ENCODE assay signal across 9 cellular contexts in genomic region chr12:122891661-122892525, GRCh38. TPM values are rescaled to one million over a fixed set of nuclear protein-coding genes. Genes with fewer than 3 reads are reported as not detected.
DNase-seq lines count a peak whose midpoint lies in the region; ATAC-seq and TF ChIP-seq lines count a peak whose summit lies in the region.
"Had no signal": no experiment of that assay in that cellular context is flagged by ENCODE, and none has a peak within 500 bp of the region (broad histone marks: within the 10 kb centered on the region; RNA-seq: fewer than 3 reads in every experiment).

No MANE protein-coding gene starts in this region.

- H3K4me3 ChIP-seq in heart left ventricle (peak overlapping the region in 7 of 12 donors; percentile 6 to 30 (median 19)), astrocyte of the cerebellum (ENCODE audit: low read depth, low read length) (peak overlapping the region; percentile 0), upper lobe of right lung (peak overlapping the region; percentile 21)

- peaks cover 4 to 86% (median 81%) of the 10 kb centered on the region in 12 donors for H3K4me1 ChIP-seq in heart left ventricle
- H3K4me1 ChIP-seq in upper lobe of right lung, result peaks cover 77% of the 10 kb centered on the region

- no peak for TF ChIP-seq CTCF in heart left ventricle (IDR thresholded peaks at IDR 0.05)
- no peak for TF ChIP-seq CTCF in astrocyte of the cerebellum (IDR thresholded peaks at IDR 0.05; ENCODE audit: low read depth, low read length, missing control alignments)
- no peak for TF ChIP-seq CTCF in upper lobe of right lung (IDR thresholded peaks at IDR 0.05)

- 23 to 35% (median 29%) methylated on average over 10 of the region's 10 CpGs for WGBS in heart left ventricle, 4 donors

- H3K27ac ChIP-seq in heart left ventricle (peak overlapping the region; percentile 41 to 93 (median 75)), upper lobe of right lung (peak overlapping the region; percentile 71)
- H3K27ac ChIP-seq: C4-2B had no signal

- H3K27me3 ChIP-seq in heart left ventricle (no peaks in the 10 kb centered on the region), upper lobe of right lung (no peaks in the 10 kb centered on the region)

- intact Hi-C loops in heart left ventricle (cut with DNase I) (no loop called here), Right ventricle myocardium superior (cut with DNase I) (no loop called here), upper lobe of right lung (cut with DNase I) (no loop called here)

- H3K9me3 ChIP-seq in heart left ventricle, result peaks cover 0 to 8% (median 0%) of the 10 kb centered on the region in 12 donors
- no peaks in the 10 kb centered on the region for H3K9me3 ChIP-seq in upper lobe of right lung

- in situ Hi-C loops in astrocyte of the cerebellum (cut with HindIII; ENCODE audit: low sequenced_read_pairs), result no loop called here

- TF ChIP-seq POLR2A in heart left ventricle (IDR thresholded peaks at IDR 0.05), result no peak

- H3K36me3 ChIP-seq in heart left ventricle (no peaks in the 10 kb centered on the region), upper lobe of right lung (no peaks in the 10 kb centered on the region)

- ATAC-seq in heart left ventricle (no peak), Right ventricle myocardium superior (ENCODE audit: poor library complexity) (no peak), left lobe of liver (no peak), upper lobe of right lung (no peak), GM18511 (IDR thresholded peaks at IDR 0.05; ENCODE audit: unreplicated experiment) (no peak), HG02970 (IDR thresholded peaks at IDR 0.05; ENCODE audit: low FRiP score, unreplicated experiment) (no peak)

- no peak for DNase-seq in heart left ventricle
- no peak for DNase-seq in Right ventricle myocardium superior
- DNase-seq in astrocyte of the cerebellum (ENCODE audit: low read depth), result peak; percentile 54
- DNase-seq in left lobe of liver (ENCODE audit: low spot score), result peak; percentile 31
- DNase-seq in upper lobe of right lung, result no peak
- no peak for DNase-seq in Ammon's horn (ENCODE audit: low spot score)

RNA-seq across cellular contexts. Expression of gene VPS37B, which starts 4.0 kb away (rescaled TPM):
- total RNA-seq in heart left ventricle, result 10 to 100 TPM; 14.5 to 51.2 (median 22.7) TPM
- 10 to 100 TPM; 17.4 to 21.7 TPM for polyA plus RNA-seq in heart left ventricle
- total RNA-seq in Right ventricle myocardium superior, result 23.9 TPM
- 6.6 TPM for total RNA-seq in left lobe of liver
- 36.3 TPM for total RNA-seq in upper lobe of right lung

RNA-seq across cellular contexts. Expression of gene HIP1R, which starts 56.6 kb away (rescaled TPM):
- total RNA-seq in heart left ventricle (10 to 100 TPM; 14.9 to 49.5 (median 19.6) TPM), Right ventricle myocardium superior (12.9 TPM), left lobe of liver (35.2 TPM), upper lobe of right lung (33.0 TPM)
- polyA plus RNA-seq in heart left ventricle, result 10 to 100 TPM; 19.1 to 31.4 TPM

Comparison
In these comparisons a context has a peak if more than half of its experiments do, and no peak if none do; other contexts are left out.
1. DNase-seq: peak in astrocyte of the cerebellum (single experiment) and left lobe of liver (single experiment); none in heart left ventricle (0 of 5), Right ventricle myocardium superior (single experiment), upper lobe of right lung (single experiment) and Ammon's horn (single experiment).
2. Peak in every context shown above with its lines, with median percentiles within 50 percentile points of each other: H3K4me3 ChIP-seq.